In genomic region chr13:102642029-102642428, GRCh38 we compare ENCODE assay signal across 20 cellular contexts. TPM values are rescaled to one million over a fixed set of nuclear protein-coding genes. Genes with fewer than 3 reads are reported as not detected.
DNase-seq lines count a peak whose midpoint lies in the region; ATAC-seq and TF ChIP-seq lines count a peak whose summit lies in the region.
"Had no signal": no experiment of that assay in that cellular context is flagged by ENCODE, and none has a peak within 500 bp of the region (broad histone marks: within the 10 kb centered on the region; RNA-seq: fewer than 3 reads in every experiment).

No MANE protein-coding gene starts in this region.

- peaks cover 6% of the 10 kb centered on the region for H3K4me1 Mint-ChIP-seq in activated T-cell treated with anti-CD3 and anti-CD28 coated beads, Interleukin-2, amount 50 U/mL, for 24 hours (ENCODE audit: low read depth)
- H3K4me1 Mint-ChIP-seq: B cell had no signal

- H3K36me3 ChIP-seq in gastrocnemius medialis (peaks cover 2 to 66% of the 10 kb centered on the region in 2 donors), esophagus squamous epithelium (peaks cover 0 to 93% (median 24%) of the 10 kb centered on the region in 3 donors)

- no peaks in the 10 kb centered on the region for H3K27me3 Mint-ChIP-seq in activated T-cell treated with anti-CD3 and anti-CD28 coated beads, Interleukin-2, amount 50 U/mL, for 24 hours
- H3K27me3 Mint-ChIP-seq: B cell; CD4-positive, CD25-positive, alpha-beta regulatory T cell; CD8-positive, alpha-beta memory T cell had no signal

- peak overlapping the region; percentile 63 for H3K27ac Mint-ChIP-seq in activated T-cell treated with anti-CD3 and anti-CD28 coated beads, Interleukin-2, amount 50 U/mL, for 24 hours
- H3K27ac Mint-ChIP-seq: B cell, HFFc6 had no signal

- 58 to 68% methylated on average over 4 of the region's 4 CpGs for WGBS in esophagus squamous epithelium, 2 donors

- TF ChIP-seq POLR2A in gastrocnemius medialis (IDR thresholded peaks at IDR 0.05) (no peak), esophagus squamous epithelium (IDR thresholded peaks at IDR 0.05) (no peak)

- ATAC-seq in gastrocnemius medialis, result no peak
- no peak for ATAC-seq in left ventricle myocardium superior
- ATAC-seq: HCT116, K562 had no signal

- peaks cover 7 to 17% of the 10 kb centered on the region in 2 donors for H3K4me1 ChIP-seq in gastrocnemius medialis
- H3K4me1 ChIP-seq in esophagus squamous epithelium, result peaks cover 0 to 23% (median 0%) of the 10 kb centered on the region in 3 donors
- H3K4me1 ChIP-seq: Caco-2 had no signal

- peaks cover 92% of the 10 kb centered on the region for H3K36me3 Mint-ChIP-seq in activated T-cell treated with anti-CD3 and anti-CD28 coated beads, Interleukin-2, amount 50 U/mL, for 24 hours (ENCODE audit: low read depth)

- DNase-seq in activated T-cell treated with anti-CD3 and anti-CD28 coated beads, Interleukin-2, amount 50 U/mL, for 24 hours, result no peak
- DNase-seq in activated T-cell treated with anti-CD3 and anti-CD28 coated beads for 4 hours (no peak), DMS79 (lab: John Stamatoyannopoulos, UW) (peak; percentile 87), gastrocnemius medialis (no peak), esophagus squamous epithelium (lab: John Stamatoyannopoulos, UW) (no peak), left ventricle myocardium superior (no peak), H4 (ENCODE audit: low spot score) (no peak)
- DNase-seq: Caco-2; CD4-positive, CD25-positive, alpha-beta regulatory T cell; CD8-positive, alpha-beta memory T cell; GM23248; H7; HFFc6; IMR-90 had no signal

- H3K27ac ChIP-seq in VCaP, result peak overlapping the region; percentile 8; the same call in 1 of the 2 replicates
- H3K27ac ChIP-seq in gastrocnemius medialis, result peak overlapping the region; percentile 9 to 46 (median 44)
- no peak overlapping the region for H3K27ac ChIP-seq in esophagus squamous epithelium
- H3K27ac ChIP-seq: BLaER1 treated with 17β-estradiol and CSF1 and Interleukin-3, amounts not matched to agents 10 nM and 100 nM; GM23248 had no signal

- H3K27me3 ChIP-seq in gastrocnemius medialis, result no peaks in the 10 kb centered on the region
- no peaks in the 10 kb centered on the region for H3K27me3 ChIP-seq in esophagus squamous epithelium
- H3K27me3 ChIP-seq: BLaER1 treated with 17β-estradiol and CSF1 and Interleukin-3, amounts not matched to agents 10 nM and 100 nM had no signal

- H3K9me3 ChIP-seq in gastrocnemius medialis (no peaks in the 10 kb centered on the region), esophagus squamous epithelium (no peaks in the 10 kb centered on the region)
- H3K9me3 ChIP-seq: BLaER1 treated with 17β-estradiol and CSF1 and Interleukin-3, amounts not matched to agents 10 nM and 100 nM; Caco-2 had no signal

- no peak overlapping the region for H3K4me3 ChIP-seq in gastrocnemius medialis
- no peak overlapping the region for H3K4me3 ChIP-seq in esophagus squamous epithelium
- H3K4me3 ChIP-seq: BLaER1 treated with 17β-estradiol and CSF1 and Interleukin-3, amounts not matched to agents 10 nM and 100 nM; GM23248; K562 had no signal

- TF ChIP-seq CTCF in VCaP (conservative IDR thresholded peaks at IDR 0.05) (no peak), gastrocnemius medialis (IDR thresholded peaks at IDR 0.05 in 4 of 5, conservative IDR thresholded peaks at IDR 0.05 in 1 of 5) (no peak), esophagus squamous epithelium (IDR thresholded peaks at IDR 0.05) (no peak)

- no peak overlapping the region for H3K4me3 Mint-ChIP-seq in activated T-cell treated with anti-CD3 and anti-CD28 coated beads, Interleukin-2, amount 50 U/mL, for 24 hours
- H3K4me3 Mint-ChIP-seq: B cell; CD4-positive, CD25-positive, alpha-beta regulatory T cell; CD8-positive, alpha-beta memory T cell; HFFc6 had no signal

- in situ Hi-C loops in gastrocnemius medialis (cut with MboI; ENCODE audit: low sequenced_read_pairs in 4 of 4), result no loop called here

- intact Hi-C loops in gastrocnemius medialis (cut with DNase I; ENCODE audit: low total_unique reads) (loop anchor here (2.0 kb wide), 1 partner anchor 15 kb away; no protein-coding TSS in a partner anchor), esophagus squamous epithelium (cut with DNase I) (no loop called here), left ventricle myocardium superior (cut with micrococcal nuclease) (no loop called here)

- H3K9me3 Mint-ChIP-seq in activated T-cell treated with anti-CD3 and anti-CD28 coated beads, Interleukin-2, amount 50 U/mL, for 24 hours, result no peaks in the 10 kb centered on the region
- H3K9me3 Mint-ChIP-seq: CD4-positive, CD25-positive, alpha-beta regulatory T cell; CD8-positive, alpha-beta memory T cell; HFFc6 had no signal

RNA-seq across cellular contexts. Expression of gene TPP2, which starts 45.2 kb away (rescaled TPM):
- 10 to 100 TPM; 38.2 to 78.2 (median 68.1) TPM for total RNA-seq in gastrocnemius medialis
- total RNA-seq in esophagus squamous epithelium, result 10 to 100 TPM; 19.9 to 39.9 (median 25.1) TPM
- total RNA-seq in left ventricle myocardium superior, result 33.0 TPM
- total RNA-seq in H4 (2014; rRNA removed; shearing (Covaris generic)), result 16.2 and 27.1 TPM in 2 replicates

RNA-seq across cellular contexts. Expression of gene METTL21C, which starts 52.8 kb away (rescaled TPM):
- total RNA-seq in gastrocnemius medialis, result 1 to 10 TPM in 1 of 4 donors, not detected in 3; 2.2 TPM
- total RNA-seq in esophagus squamous epithelium, result not detected
- total RNA-seq in left ventricle myocardium superior, result not detected
- total RNA-seq in H4 (2014; rRNA removed; shearing (Covaris generic)), result not detected in 2 replicates
- total RNA-seq: A172; B cell; Caco-2; CD4-positive, CD25-positive, alpha-beta regulatory T cell; CD8-positive, alpha-beta memory T cell; GM23248; H7; HFFc6; IMR-90; K562 had no signal

Comparison
In these comparisons a context has a peak if more than half of its experiments do, and no peak if none do; other contexts are left out.
1. H3K27ac ChIP-seq: peak in VCaP (single experiment) and gastrocnemius medialis (4 of 4); none in esophagus squamous epithelium (0 of 4).